Comparison of ENCODE assay signal across 8 cellular contexts in genomic region chr2:102258386-102259074, GRCh38. TPM values are rescaled to one million over a fixed set of nuclear protein-coding genes. Genes with fewer than 3 reads are reported as not detected.
A peak's percentile ranks its signal among the peaks of the same experiment; 100 is the strongest.
DNase-seq lines count a peak whose midpoint lies in the region; FAIRE-seq and TF ChIP-seq lines count a peak whose summit lies in the region.
"Had no signal": no experiment of that assay in that cellular context is flagged by ENCODE, and none has a peak within 500 bp of the region (broad histone marks: within the 10 kb centered on the region; RNA-seq: fewer than 3 reads in every experiment).

No MANE protein-coding gene starts in this region.

- FAIRE-seq in RCC 7860 (lab: Jason Lieb, UNC) = peak; percentile 94

- H3K9me3 Mint-ChIP-seq in chondrocyte (ENCODE audit: low read depth) = peaks cover 2% of the 10 kb centered on the region

- H3K4me3 Mint-ChIP-seq in chondrocyte (ENCODE audit: unreplicated experiment) = no peak overlapping the region

- peaks cover 22% of the 10 kb centered on the region for H3K4me1 Mint-ChIP-seq in chondrocyte (ENCODE audit: low read depth)

- no peak for TF ChIP-seq CTCF in chondrocyte (IDR thresholded peaks at IDR 0.05)
- no peak for TF ChIP-seq CTCF in retinal pigment epithelial cell (conservative IDR thresholded peaks at IDR 0.05; ENCODE audit: low read depth, low read length)

- H3K27me3 Mint-ChIP-seq in chondrocyte (ENCODE audit: low read depth) = no peaks in the 10 kb centered on the region

- peak overlapping the region; percentile 98 for H3K27ac Mint-ChIP-seq in chondrocyte (ENCODE audit: unreplicated experiment)

- peak; percentile 16 for DNase-seq in GOT3 (lab: John Stamatoyannopoulos, UW)
- peak; percentile 93 for DNase-seq in RCC 7860 (ENCODE audit: low spot score)
- DNase-seq in chondrocyte (ENCODE audit: low spot score) = no peak
- DNase-seq in retinal pigment epithelial cell (ENCODE audit: low read depth) = peak; percentile 14
- no peak for DNase-seq in amygdala (lab: John Stamatoyannopoulos, UW)
- no peak for DNase-seq in midbrain (lab: John Stamatoyannopoulos, UW)
- DNase-seq in NCI-H2196 (lab: John Stamatoyannopoulos, UW; ENCODE audit: unreplicated experiment) = no peak

- H3K36me3 Mint-ChIP-seq in chondrocyte (ENCODE audit: low read depth) = peaks cover 1% of the 10 kb centered on the region

- no peak overlapping the region for H3K4me3 ChIP-seq in retinal pigment epithelial cell (ENCODE audit: low read length)
- H3K4me3 ChIP-seq: adrenal gland had no signal

RNA-seq across cellular contexts. Expression of gene IL1RL1, which starts 52.8 kb away (rescaled TPM):
- not detected in 3 replicates for total RNA-seq in chondrocyte

Comparison
In these comparisons a context has a peak if more than half of its experiments do, and no peak if none do; other contexts are left out.
1. DNase-seq: peak in GOT3 (single experiment), RCC 7860 (single experiment) and retinal pigment epithelial cell (single experiment); none in chondrocyte (single experiment), amygdala (0 of 56), midbrain (single experiment) and NCI-H2196 (single experiment).